In genomic region chr7:102363549-102364393, GRCh38 we compare ENCODE assay signal across 8 cellular contexts. TPM values are rescaled to one million over a fixed set of nuclear protein-coding genes. Genes with fewer than 3 reads are reported as not detected.
DNase-seq lines count a peak whose midpoint lies in the region; ATAC-seq, FAIRE-seq and TF ChIP-seq lines count a peak whose summit lies in the region.
"Not testable (repeated sequence)": the region's sequence is repeated elsewhere in the genome, so short reads cannot be mapped to it uniquely, and the experiment has no call there.

No MANE protein-coding gene starts in this region.

- not testable (repeated sequence) for H3K9me3 Mint-ChIP-seq in progenitor cell of endocrine pancreas (ENCODE audit: low read depth)

- H3K9me3 ChIP-seq in left ventricle myocardium inferior (replicated peaks), result not testable (repeated sequence)

- TF ChIP-seq CTCF in left ventricle myocardium inferior (IDR thresholded peaks at IDR 0.05; ENCODE audit: borderline replicate concordance), result peak; percentile 43
- peak; percentile 35 for TF ChIP-seq CTCF in progenitor cell of endocrine pancreas (IDR thresholded peaks at IDR 0.05; ENCODE audit: unreplicated experiment)

- FAIRE-seq in GM12892 (lab: Jason Lieb, UNC), result not testable (repeated sequence)

- H3K27ac Mint-ChIP-seq in progenitor cell of endocrine pancreas, result peak overlapping the region; percentile 94

- H3K4me3 ChIP-seq in left ventricle myocardium inferior (peak overlapping the region; percentile 93), urinary bladder (ENCODE audit: low read depth, low read length) (peak overlapping the region; percentile 55)

- peaks cover 12% of the 10 kb centered on the region for H3K36me3 Mint-ChIP-seq in progenitor cell of endocrine pancreas (ENCODE audit: insufficient read depth)

- peak; percentile 68; the same call in 1 of the 2 replicates for TF ChIP-seq POLR2A in GM12892 (IDR thresholded peaks at IDR 0.05; ENCODE audit: low read depth, low read length)

- H3K36me3 ChIP-seq in left ventricle myocardium inferior, result peaks cover 11% of the 10 kb centered on the region
- H3K36me3 ChIP-seq in urinary bladder (ENCODE audit: insufficient read depth), result not testable (repeated sequence)

- peak; percentile 53 for DNase-seq in GM12892 (ENCODE audit: insufficient read length)
- peak; percentile 93 for DNase-seq in NCI-H1436 (lab: John Stamatoyannopoulos, UW)
- peak; percentile 100 for DNase-seq in SW480 (ENCODE audit: low spot score)
- peak; percentile 99 for DNase-seq in amniotic epithelial cell (ENCODE audit: low read depth)
- peak; percentile 95 for DNase-seq in left ventricle myocardium inferior
- peak; percentile 89 for DNase-seq in progenitor cell of endocrine pancreas (ENCODE audit: low spot score, unreplicated experiment)

- not testable (repeated sequence) for H3K4me1 Mint-ChIP-seq in progenitor cell of endocrine pancreas (ENCODE audit: low read depth)

- peaks cover 16% of the 10 kb centered on the region for H3K4me1 ChIP-seq in left ventricle myocardium inferior
- H3K4me1 ChIP-seq in urinary bladder (ENCODE audit: insufficient read depth), result not testable (repeated sequence)

- intact Hi-C loops in left ventricle myocardium inferior (cut with micrococcal nuclease), result not testable (repeated sequence)

- peak overlapping the region; percentile 96 for H3K27ac ChIP-seq in left ventricle myocardium inferior (replicated peaks)
- peak overlapping the region; percentile 62 for H3K27ac ChIP-seq in urinary bladder (ENCODE audit: low read depth)

- H3K4me3 Mint-ChIP-seq in progenitor cell of endocrine pancreas (ENCODE audit: low read depth), result peak overlapping the region; percentile 88

- not testable (repeated sequence) for H3K27me3 ChIP-seq in left ventricle myocardium inferior (ENCODE audit: low read depth)

- H3K27me3 Mint-ChIP-seq in progenitor cell of endocrine pancreas, result not testable (repeated sequence)

- ATAC-seq in HG02840 (IDR thresholded peaks at IDR 0.05; ENCODE audit: low FRiP score, unreplicated experiment), result peak; percentile 100

- under 1% methylated on average over 75 of the region's 76 CpGs for WGBS in urinary bladder

RNA-seq across cellular contexts. Expression of gene SPDYE6, which starts 7.5 kb away (rescaled TPM):
- 7.8 TPM for polyA plus RNA-seq in GM12892 (2012; ENCODE audit: missing spikeins)
- total RNA-seq in left ventricle myocardium inferior (not detected), progenitor cell of endocrine pancreas (not detected in 2 replicates), urinary bladder (not detected)
- not detected for polyA plus RNA-seq in urinary bladder

RNA-seq across cellular contexts. Expression of gene PRKRIP1, which starts 32.4 kb away (rescaled TPM):
- polyA plus RNA-seq in GM12892 (2012; ENCODE audit: missing spikeins), result 25.2 TPM
- 11.1 TPM for total RNA-seq in left ventricle myocardium inferior
- total RNA-seq in progenitor cell of endocrine pancreas, result 44.8 and 45.0 TPM in 2 replicates
- total RNA-seq in urinary bladder, result 15.2 TPM
- polyA plus RNA-seq in urinary bladder, result 23.8 TPM

Comparison
In these comparisons a context has a peak if more than half of its experiments do, and no peak if none do; other contexts are left out.
1. Peak in every context shown above with its lines: DNase-seq, ATAC-seq, H3K4me3 ChIP-seq and H3K27ac ChIP-seq.